In the genomic region with DNA sequence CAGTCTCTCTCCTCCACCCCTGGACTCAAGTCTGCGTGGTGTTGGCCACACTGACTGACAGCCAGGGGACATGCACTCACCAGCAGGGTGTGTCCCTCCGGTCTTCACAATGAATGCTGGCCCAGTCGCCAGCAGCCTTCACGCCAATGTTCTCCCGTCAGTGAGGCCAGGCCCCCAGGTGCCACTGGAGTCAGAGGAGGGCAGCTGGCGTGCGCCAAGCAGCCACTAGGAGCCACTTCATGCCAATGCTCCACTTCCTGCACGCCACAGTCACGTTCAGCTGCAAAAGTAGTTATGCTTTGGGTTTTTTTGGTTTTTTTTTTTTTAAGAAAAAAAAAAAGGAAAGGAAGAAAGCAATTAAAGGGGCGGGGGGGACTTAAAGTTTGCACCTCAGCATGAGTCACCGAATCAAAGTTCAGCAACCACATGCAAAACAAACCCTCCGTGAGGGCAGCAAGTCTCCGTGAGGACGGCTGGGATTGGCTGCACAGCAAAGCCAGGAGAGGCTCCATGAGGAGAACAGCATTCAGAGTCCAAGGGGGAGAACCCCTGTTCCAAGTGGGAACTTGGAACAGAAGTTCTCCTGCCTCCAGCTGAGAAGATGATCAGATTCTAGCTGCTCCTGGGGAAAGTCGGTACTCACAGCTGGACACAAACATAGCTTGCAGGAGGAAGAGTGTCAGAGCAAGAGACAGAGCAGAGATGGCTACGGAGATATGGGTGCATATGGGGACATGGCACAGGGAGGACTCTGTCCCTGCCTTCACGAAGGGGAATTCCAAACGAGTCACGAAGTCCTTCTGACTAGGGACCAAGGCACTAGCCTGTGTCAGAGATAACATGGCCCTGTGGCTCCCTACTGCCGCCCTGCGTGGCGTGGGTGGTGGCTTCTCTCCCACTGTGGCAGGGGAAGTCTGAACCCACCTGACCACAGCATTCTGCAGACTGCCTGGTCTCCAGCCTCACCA, we compare ENCODE assay signal across 8 cellular contexts. TPM values are rescaled to one million over a fixed set of nuclear protein-coding genes. Genes with fewer than 3 reads are reported as not detected.
DNase-seq lines count a peak whose midpoint lies in the region; ATAC-seq, FAIRE-seq and TF ChIP-seq lines count a peak whose summit lies in the region.

A gene (minus strand): TSS at position 282 of the 968 bp plus-strand sequence. CDS start 10,471 bp downstream, outside the sequence.

- DNase-seq in GM18507 (ENCODE audit: extremely low spot score, insufficient read length, low read depth) (no peak), iPS-NIHi11 (ENCODE audit: low spot score) (peak; percentile 26), NCI-H82 treated with DMSO at 0.1 percent for 48 hours (lab: John Stamatoyannopoulos, UW; ENCODE audit: unreplicated experiment) (no peak)
- peak; percentile 79 for DNase-seq in activated effector memory CD4-positive, alpha-beta T cell treated with Interleukin-2 at 50 U/mL for 16 hours
- DNase-seq in stimulated activated CD8-positive, alpha-beta memory T cell treated with anti-CD3 and anti-CD28 coated beads, Interleukin-12 subunit alpha, Interleukin-12 subunit beta, amount 100 ng/mL, for 4 hours (ENCODE audit: low read depth), result peak; percentile 49

- peak; percentile 85 for FAIRE-seq in GM18507 (lab: Jason Lieb, UNC)

- ATAC-seq in HG02852 (IDR thresholded peaks at IDR 0.05; ENCODE audit: unreplicated experiment) (peak; percentile 36), HG03025 (IDR thresholded peaks at IDR 0.05; ENCODE audit: low FRiP score, unreplicated experiment) (no peak)

TF ChIP-seq in PFSK-1, 5 proteins besides CTCF, POLR2A, EP300 and RAD21:
- TF ChIP-seq FOXP2 (optimal IDR thresholded peaks at IDR 0.05; ENCODE audit: borderline replicate concordance, extremely low read depth, extremely low read length, insufficient read depth), result peak; percentile 49
- TF ChIP-seq, protein P1, sequence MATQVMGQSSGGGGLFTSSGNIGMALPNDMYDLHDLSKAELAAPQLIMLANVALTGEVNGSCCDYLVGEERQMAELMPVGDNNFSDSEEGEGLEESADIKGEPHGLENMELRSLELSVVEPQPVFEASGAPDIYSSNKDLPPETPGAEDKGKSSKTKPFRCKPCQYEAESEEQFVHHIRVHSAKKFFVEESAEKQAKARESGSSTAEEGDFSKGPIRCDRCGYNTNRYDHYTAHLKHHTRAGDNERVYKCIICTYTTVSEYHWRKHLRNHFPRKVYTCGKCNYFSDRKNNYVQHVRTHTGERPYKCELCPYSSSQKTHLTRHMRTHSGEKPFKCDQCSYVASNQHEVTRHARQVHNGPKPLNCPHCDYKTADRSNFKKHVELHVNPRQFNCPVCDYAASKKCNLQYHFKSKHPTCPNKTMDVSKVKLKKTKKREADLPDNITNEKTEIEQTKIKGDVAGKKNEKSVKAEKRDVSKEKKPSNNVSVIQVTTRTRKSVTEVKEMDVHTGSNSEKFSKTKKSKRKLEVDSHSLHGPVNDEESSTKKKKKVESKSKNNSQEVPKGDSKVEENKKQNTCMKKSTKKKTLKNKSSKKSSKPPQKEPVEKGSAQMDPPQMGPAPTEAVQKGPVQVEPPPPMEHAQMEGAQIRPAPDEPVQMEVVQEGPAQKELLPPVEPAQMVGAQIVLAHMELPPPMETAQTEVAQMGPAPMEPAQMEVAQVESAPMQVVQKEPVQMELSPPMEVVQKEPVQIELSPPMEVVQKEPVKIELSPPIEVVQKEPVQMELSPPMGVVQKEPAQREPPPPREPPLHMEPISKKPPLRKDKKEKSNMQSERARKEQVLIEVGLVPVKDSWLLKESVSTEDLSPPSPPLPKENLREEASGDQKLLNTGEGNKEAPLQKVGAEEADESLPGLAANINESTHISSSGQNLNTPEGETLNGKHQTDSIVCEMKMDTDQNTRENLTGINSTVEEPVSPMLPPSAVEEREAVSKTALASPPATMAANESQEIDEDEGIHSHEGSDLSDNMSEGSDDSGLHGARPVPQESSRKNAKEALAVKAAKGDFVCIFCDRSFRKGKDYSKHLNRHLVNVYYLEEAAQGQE (IDR thresholded peaks at IDR 0.05; ENCODE audit: insufficient read depth in 1 of 2, low read depth in 2 of 2, low read length in 2 of 2), result no peak
- TF ChIP-seq SIN3A (IDR thresholded peaks at IDR 0.05; ENCODE audit: borderline replicate concordance, insufficient read depth, low read length), result no peak; the same call in 1 of the 2 replicates
- TF ChIP-seq POLR2AphosphoS5 (IDR thresholded peaks at IDR 0.05; ENCODE audit: low read depth, low read length), result no peak
- no peak for TF ChIP-seq TAF1 (IDR thresholded peaks at IDR 0.05; ENCODE audit: borderline replicate concordance, insufficient read depth, low read length)

RNA-seq across cellular contexts. Expression of the gene that starts here (rescaled TPM):
- not detected for polyA plus RNA-seq in PFSK-1 (2012; ENCODE audit: insufficient read length, low read depth)

Comparison
In these comparisons a context has a peak if more than half of its experiments do, and no peak if none do; other contexts are left out.
1. DNase-seq: peak in activated effector memory CD4-positive, alpha-beta T cell treated with Interleukin-2 at 50 U/mL for 16 hours (single experiment), iPS-NIHi11 (single experiment) and stimulated activated CD8-positive, alpha-beta memory T cell treated with anti-CD3 and anti-CD28 coated beads, Interleukin-12 subunit alpha, Interleukin-12 subunit beta, amount 100 ng/mL, for 4 hours (single experiment); none in GM18507 (single experiment) and NCI-H82 treated with DMSO at 0.1 percent for 48 hours (single experiment).